Comparison of ENCODE assay signal across 8 cellular contexts in genomic region chr4:45453258-45453841, GRCh38.
DNase-seq lines count a peak whose midpoint lies in the region; ATAC-seq and TF ChIP-seq lines count a peak whose summit lies in the region.

No MANE protein-coding gene starts in this region.

- no peak overlapping the region for H3K27ac ChIP-seq in left ventricle myocardium inferior (replicated peaks)

- in situ Hi-C loops in GM13977 (cut with MboI; ENCODE audit: low pct_unique_long_range_greater_than_20kb, low sequenced_read_pairs, unreplicated experiment), result no loop called here

- peak; percentile 81 for TF ChIP-seq RAD21 in Ishikawa (IDR thresholded peaks at IDR 0.05; ENCODE audit: low read depth)

- H3K27me3 ChIP-seq in left ventricle myocardium inferior (ENCODE audit: low read depth), result no peaks in the 10 kb centered on the region

- no peaks in the 10 kb centered on the region for H3K9me3 ChIP-seq in left ventricle myocardium inferior (replicated peaks)

- intact Hi-C loops in left ventricle myocardium inferior (cut with micrococcal nuclease), result loop anchor here (5.0 kb wide), 1 partner anchor 824 kb away; no protein-coding TSS in a partner anchor

- TF ChIP-seq EP300 in Ishikawa (IDR thresholded peaks at IDR 0.05; ENCODE audit: borderline replicate concordance), result no peak

- TF ChIP-seq CTCF in GM13977 (IDR thresholded peaks at IDR 0.05; ENCODE audit: extremely low read depth, insufficient read depth, missing control alignments) (peak; percentile 56), left ventricle myocardium inferior (IDR thresholded peaks at IDR 0.05; ENCODE audit: borderline replicate concordance) (peak; percentile 64)

- DNase-seq in GM13977 (ENCODE audit: low spot score) (peak; percentile 39), RKO (ENCODE audit: low spot score) (peak; percentile 80), left ventricle myocardium inferior (no peak), C1 segment of cervical spinal cord (lab: John Stamatoyannopoulos, UW) (no peak)
- no peak for DNase-seq in stimulated activated CD4-positive, alpha-beta T cell treated with anti-CD3 and anti-CD28 coated beads, Interleukin-4, amount 100 ng/mL, for 1 hour
- no peak for DNase-seq in activated effector memory CD4-positive, alpha-beta T cell treated with Interleukin-2 at 50 U/mL for 16 hours

- ATAC-seq in HG03521 (IDR thresholded peaks at IDR 0.05; ENCODE audit: unreplicated experiment), result no peak

- H3K36me3 ChIP-seq in left ventricle myocardium inferior, result no peaks in the 10 kb centered on the region

- H3K4me1 ChIP-seq in left ventricle myocardium inferior, result no peaks in the 10 kb centered on the region

- no peak overlapping the region for H3K4me3 ChIP-seq in left ventricle myocardium inferior

TF ChIP-seq in Ishikawa, 13 proteins besides CTCF, POLR2A, EP300 and RAD21:
- TF ChIP-seq REST (IDR thresholded peaks at IDR 0.05; ENCODE audit: low read depth), result no peak
- TF ChIP-seq NFIC (IDR thresholded peaks at IDR 0.05), result no peak
- no peak for TF ChIP-seq YY1 (IDR thresholded peaks at IDR 0.05; ENCODE audit: low read depth)
- TF ChIP-seq TCF12 (IDR thresholded peaks at IDR 0.05; ENCODE audit: low read depth), result no peak
- no peak for TF ChIP-seq CREB1 (IDR thresholded peaks at IDR 0.05; ENCODE audit: low read depth)
- no peak for TF ChIP-seq EGR1 (IDR thresholded peaks at IDR 0.05)
- TF ChIP-seq USF1 (IDR thresholded peaks at IDR 0.05), result no peak
- no peak for TF ChIP-seq TAF1 (IDR thresholded peaks at IDR 0.05; ENCODE audit: low read depth)
- TF ChIP-seq ZBTB7A (IDR thresholded peaks at IDR 0.05; ENCODE audit: low read depth), result no peak
- no peak for TF ChIP-seq CEBPB (IDR thresholded peaks at IDR 0.05)
- no peak for TF ChIP-seq TEAD4 (IDR thresholded peaks at IDR 0.05)
- no peak for TF ChIP-seq MAX (IDR thresholded peaks at IDR 0.05)
- no peak for TF ChIP-seq FOXM1 (IDR thresholded peaks at IDR 0.05; ENCODE audit: borderline replicate concordance, low read depth)
TF ChIP-seq in Ishikawa: peak in this region for 0.

Comparison
In these comparisons a context has a peak if more than half of its experiments do, and no peak if none do; other contexts are left out.
1. DNase-seq: peak in GM13977 (single experiment) and RKO (single experiment); none in left ventricle myocardium inferior (single experiment), stimulated activated CD4-positive, alpha-beta T cell treated with anti-CD3 and anti-CD28 coated beads, Interleukin-4, amount 100 ng/mL, for 1 hour (single experiment), activated effector memory CD4-positive, alpha-beta T cell treated with Interleukin-2 at 50 U/mL for 16 hours (single experiment) and C1 segment of cervical spinal cord (0 of 14).